Comparison of ENCODE assay signal across 19 cellular contexts in genomic region chr10:121556448-121556847, GRCh38. TPM values are rescaled to one million over a fixed set of nuclear protein-coding genes. Genes with fewer than 3 reads are reported as not detected.
DNase-seq lines count a peak whose midpoint lies in the region; ATAC-seq and TF ChIP-seq lines count a peak whose summit lies in the region.
"Had no signal": no experiment of that assay in that cellular context is flagged by ENCODE, and none has a peak within 500 bp of the region (broad histone marks: within the 10 kb centered on the region; RNA-seq: fewer than 3 reads in every experiment).

No MANE protein-coding gene starts in this region.

- H3K4me1 Mint-ChIP-seq in CD8-positive, alpha-beta memory T cell = peaks cover 0 to 6% (median 0%) of the 10 kb centered on the region in 3 donors
- H3K4me1 Mint-ChIP-seq in activated CD8-positive, alpha-beta memory T cell treated with anti-CD3 and anti-CD28 coated beads, Interleukin-2, amount 10 ng/mL, durations not matched to agents 7 days and 5 days = no peaks in the 10 kb centered on the region
- H3K4me1 Mint-ChIP-seq: CD4-positive, CD25-positive, alpha-beta regulatory T cell had no signal

- TF ChIP-seq CTCF in liver (IDR thresholded peaks at IDR 0.05; ENCODE audit: low read depth, low read length, missing input control) = no peak
- no peak for TF ChIP-seq CTCF in right lobe of liver (IDR thresholded peaks at IDR 0.05)
- TF ChIP-seq CTCF in parathyroid adenoma (IDR thresholded peaks at IDR 0.05) = no peak

- peak overlapping the region; percentile 15 for H3K4me2 ChIP-seq in parathyroid adenoma (ENCODE audit: low read length)
- H3K4me2 ChIP-seq: PC-9 had no signal

- H3K4me3 ChIP-seq in liver (ENCODE audit: low read depth in 1 of 3, low read length in 3 of 3) (no peak overlapping the region), right lobe of liver (no peak overlapping the region), ectodermal cell (ENCODE audit: insufficient read depth, low read depth, low read length) (no peak overlapping the region), parathyroid adenoma (ENCODE audit: low read depth, low read length) (no peak overlapping the region)
- no peak overlapping the region for H3K4me3 ChIP-seq in CD8-positive, alpha-beta memory T cell (ENCODE audit: low read length)
- H3K4me3 ChIP-seq: PC-9, SJSA1 had no signal

- POLR2A ChIA-PET in CD8-positive, alpha-beta memory T cell (lab: Charles Lee) = no interaction called here

- no peaks in the 10 kb centered on the region for H3K36me3 Mint-ChIP-seq in CD8-positive, alpha-beta memory T cell
- no peaks in the 10 kb centered on the region for H3K36me3 Mint-ChIP-seq in activated CD8-positive, alpha-beta memory T cell treated with anti-CD3 and anti-CD28 coated beads, Interleukin-2, amount 10 ng/mL, durations not matched to agents 7 days and 5 days
- H3K36me3 Mint-ChIP-seq: CD4-positive, CD25-positive, alpha-beta regulatory T cell had no signal

- no peak overlapping the region for H3K27ac Mint-ChIP-seq in CD8-positive, alpha-beta memory T cell
- H3K27ac Mint-ChIP-seq in activated CD8-positive, alpha-beta memory T cell treated with anti-CD3 and anti-CD28 coated beads, Interleukin-2, amount 10 ng/mL, durations not matched to agents 7 days and 5 days = no peak overlapping the region
- H3K27ac Mint-ChIP-seq: CD4-positive, CD25-positive, alpha-beta regulatory T cell had no signal

- H3K9me3 Mint-ChIP-seq in CD8-positive, alpha-beta memory T cell = peaks cover 0 to 2% (median 0%) of the 10 kb centered on the region in 5 donors
- no peaks in the 10 kb centered on the region for H3K9me3 Mint-ChIP-seq in activated CD8-positive, alpha-beta memory T cell treated with anti-CD3 and anti-CD28 coated beads, Interleukin-2, amount 10 ng/mL, durations not matched to agents 7 days and 5 days (ENCODE audit: low read depth)

- TF ChIP-seq POLR2A in right lobe of liver (IDR thresholded peaks at IDR 0.05) = no peak

- intact Hi-C loops in right lobe of liver (cut with DNase I) = no loop called here

- H3K9ac ChIP-seq in liver (ENCODE audit: low read depth in 1 of 2, low read length in 2 of 2) (no peak overlapping the region), parathyroid adenoma (no peak overlapping the region)

- no peak overlapping the region for H3K4me3 Mint-ChIP-seq in CD8-positive, alpha-beta memory T cell
- no peak overlapping the region for H3K4me3 Mint-ChIP-seq in activated CD8-positive, alpha-beta memory T cell treated with anti-CD3 and anti-CD28 coated beads, Interleukin-2, amount 10 ng/mL, durations not matched to agents 7 days and 5 days
- H3K4me3 Mint-ChIP-seq: CD4-positive, CD25-positive, alpha-beta regulatory T cell had no signal

- peaks cover 0 to 3% (median 0%) of the 10 kb centered on the region in 4 donors for H3K27me3 ChIP-seq in liver (ENCODE audit: control insufficient read depth in 4 of 4, insufficient read depth in 4 of 4, low read length in 3 of 4)
- no peaks in the 10 kb centered on the region for H3K27me3 ChIP-seq in right lobe of liver
- no peaks in the 10 kb centered on the region for H3K27me3 ChIP-seq in ectodermal cell (ENCODE audit: control insufficient read depth, insufficient read depth, low read length, poor library complexity, severe bottlenecking)
- no peaks in the 10 kb centered on the region for H3K27me3 ChIP-seq in parathyroid adenoma (ENCODE audit: control insufficient read depth, insufficient read depth, low read length)
- H3K27me3 ChIP-seq in CD8-positive, alpha-beta memory T cell (ENCODE audit: insufficient read depth, low read length, poor library complexity, severe bottlenecking) = no peaks in the 10 kb centered on the region
- H3K27me3 ChIP-seq: SJSA1 had no signal

- peak overlapping the region; percentile 29 for H2AFZ ChIP-seq in parathyroid adenoma
- H2AFZ ChIP-seq: PC-9 had no signal

- peaks cover 0 to 4% of the 10 kb centered on the region in 2 donors for H3K27me3 Mint-ChIP-seq in CD8-positive, alpha-beta memory T cell
- H3K27me3 Mint-ChIP-seq in activated CD8-positive, alpha-beta memory T cell treated with anti-CD3 and anti-CD28 coated beads, Interleukin-2, amount 10 ng/mL, durations not matched to agents 7 days and 5 days = no peaks in the 10 kb centered on the region

- no peak for DNase-seq in right lobe of liver
- DNase-seq in CD8-positive, alpha-beta memory T cell = no peak
- DNase-seq in activated CD8-positive, alpha-beta memory T cell treated with anti-CD3 and anti-CD28 coated beads, Interleukin-2, amount 10 ng/mL, durations not matched to agents 7 days and 5 days = no peak
- DNase-seq in hepatic stellate cell (ENCODE audit: low spot score) = no peak
- no peak for DNase-seq in DMS153 treated with DMSO at 0.1 percent for 48 hours (lab: John Stamatoyannopoulos, UW; ENCODE audit: unreplicated experiment)
- DNase-seq: Calu3; CD4-positive, CD25-positive, alpha-beta regulatory T cell; DMS79 treated with DMSO at 0.1 percent for 48 hours; IMR-90; Kasumi-1; NCI-H187 treated with DMSO at 0.1 percent for 48 hours; NCI-H446; PC-9 had no signal

- H3K27ac ChIP-seq in liver (ENCODE audit: low read depth in 1 of 2, low read length in 2 of 2) (no peak overlapping the region), right lobe of liver (no peak overlapping the region), ectodermal cell (ENCODE audit: insufficient read depth, low read depth, low read length, poor library complexity, severe bottlenecking) (peak overlapping the region; percentile 36), parathyroid adenoma (no peak overlapping the region)
- no peak overlapping the region for H3K27ac ChIP-seq in CD8-positive, alpha-beta memory T cell (ENCODE audit: low read depth, low read length)
- H3K27ac ChIP-seq: PC-9, SJSA1 had no signal

- no peaks in the 10 kb centered on the region for H3K36me3 ChIP-seq in liver (ENCODE audit: control insufficient read depth in 4 of 4, insufficient read depth in 3 of 4, low read depth in 1 of 4, low read length in 3 of 4)
- no peaks in the 10 kb centered on the region for H3K36me3 ChIP-seq in right lobe of liver
- peaks cover 8% of the 10 kb centered on the region for H3K36me3 ChIP-seq in ectodermal cell (ENCODE audit: control insufficient read depth, insufficient read depth, low read length)
- no peaks in the 10 kb centered on the region for H3K36me3 ChIP-seq in parathyroid adenoma (ENCODE audit: control insufficient read depth, insufficient read depth, low read length)
- H3K36me3 ChIP-seq in CD8-positive, alpha-beta memory T cell (ENCODE audit: insufficient read depth, low read length) = no peaks in the 10 kb centered on the region
- H3K36me3 ChIP-seq: SJSA1 had no signal

- TF ChIP-seq RAD21 in liver (IDR thresholded peaks at IDR 0.05) = no peak

- CTCF ChIA-PET in CD8-positive, alpha-beta memory T cell (lab: Charles Lee) = no interaction called here
- CTCF ChIA-PET in activated CD8-positive, alpha-beta memory T cell treated with anti-CD3 and anti-CD28 coated beads, Interleukin-2, amount 10 ng/mL, durations not matched to agents 7 days and 5 days (lab: Charles Lee) = no interaction called here

- H3K4me1 ChIP-seq in liver (ENCODE audit: control insufficient read depth in 4 of 4, insufficient read depth in 4 of 4, low read length in 3 of 4) (no peaks in the 10 kb centered on the region), right lobe of liver (no peaks in the 10 kb centered on the region), ectodermal cell (ENCODE audit: control insufficient read depth, insufficient read depth, low read length) (no peaks in the 10 kb centered on the region), parathyroid adenoma (peaks cover 26% of the 10 kb centered on the region)
- no peaks in the 10 kb centered on the region for H3K4me1 ChIP-seq in CD8-positive, alpha-beta memory T cell (ENCODE audit: insufficient read depth, low read length)
- H3K4me1 ChIP-seq: SJSA1 had no signal

- no peak for ATAC-seq in right lobe of liver
- ATAC-seq in activated CD8-positive, alpha-beta memory T cell treated with anti-CD3 and anti-CD28 coated beads, Interleukin-2, amount 10 ng/mL, durations not matched to agents 7 days and 5 days = no peak
- ATAC-seq: HCT116 had no signal

- no peaks in the 10 kb centered on the region for H3K9me3 ChIP-seq in liver (ENCODE audit: control insufficient read depth in 4 of 4, low read length in 3 of 4)
- H3K9me3 ChIP-seq in right lobe of liver = no peaks in the 10 kb centered on the region
- H3K9me3 ChIP-seq in ectodermal cell (ENCODE audit: control insufficient read depth, low read length) = no peaks in the 10 kb centered on the region
- H3K9me3 ChIP-seq in parathyroid adenoma (ENCODE audit: control insufficient read depth, low read length) = no peaks in the 10 kb centered on the region
- no peaks in the 10 kb centered on the region for H3K9me3 ChIP-seq in CD8-positive, alpha-beta memory T cell (ENCODE audit: low read length)

- 76% methylated on average over 7 of the region's 7 CpGs for WGBS in liver
- 79% methylated on average over 7 of the region's 7 CpGs for WGBS in right lobe of liver (ENCODE audit: insufficient coverage, low coverage, low lambda C conversion rate, missing lambda C conversion rate)
- WGBS in ectodermal cell, 2 experiments = 95% methylated on average over 7 of the region's 7 CpGs

- H3K79me2 ChIP-seq in parathyroid adenoma = no peaks in the 10 kb centered on the region

TF ChIP-seq in liver, 16 proteins besides CTCF, POLR2A, EP300 and RAD21:
- TF ChIP-seq TAF1 (conservative IDR thresholded peaks at IDR 0.05) (no peak), NR2F2 (IDR thresholded peaks at IDR 0.05) (peak; percentile 34)

RNA-seq across cellular contexts. Expression of gene FGFR2, which starts 41.8 kb away (rescaled TPM):
- total RNA-seq in liver (10 to 100 TPM; 50.6 to 69.9 TPM), right lobe of liver (10 to 100 TPM; 14.4 to 33.7 (median 23.0) TPM)
- 10 to 100 TPM; 11.4 to 13.2 TPM for polyA plus RNA-seq in liver
- polyA plus RNA-seq in ectodermal cell (2013, experiment 1 of 4) = 315 TPM
- 406 TPM for polyA plus RNA-seq in ectodermal cell (2013, experiment 2 of 4)
- 247 TPM for polyA plus RNA-seq in ectodermal cell (2013, experiment 3 of 4)
- 291 TPM for polyA plus RNA-seq in ectodermal cell (2013, experiment 4 of 4)
- total RNA-seq in CD8-positive, alpha-beta memory T cell = under 1 TPM; 0.11 to 0.13 TPM
- 1.3 TPM for polyA plus RNA-seq in CD8-positive, alpha-beta memory T cell
- under 1 TPM in 1 of 2 experiments, not detected in 1; 0.09 TPM for total RNA-seq in activated CD8-positive, alpha-beta memory T cell treated with anti-CD3 and anti-CD28 coated beads, Interleukin-2, amount 10 ng/mL, durations not matched to agents 7 days and 5 days
- total RNA-seq: HT1080, IMR-90, PC-9 had no signal
- polyA plus RNA-seq: IMR-90 had no signal

Comparison
In these comparisons a context has a peak if more than half of its experiments do, and no peak if none do; other contexts are left out.
1. RNA of gene FGFR2, which starts 41.8 kb away (total RNA-seq): 50.6 to 69.9 TPM in liver and 14.4 to 33.7 TPM in right lobe of liver; 0.11 to 0.13 TPM in CD8-positive, alpha-beta memory T cell and 0.09 TPM in activated CD8-positive, alpha-beta memory T cell treated with anti-CD3 and anti-CD28 coated beads, Interleukin-2, amount 10 ng/mL, durations not matched to agents 7 days and 5 days; every median in the first group is over 10 times any median in the second.